In genomic region chr18:54416459-54416858, GRCh38 we compare ENCODE assay signal across 17 cellular contexts. TPM values are rescaled to one million over a fixed set of nuclear protein-coding genes. Genes with fewer than 3 reads are reported as not detected.
A peak's percentile ranks its signal among the peaks of the same experiment; 100 is the strongest.
DNase-seq lines count a peak whose midpoint lies in the region; ATAC-seq, FAIRE-seq and TF ChIP-seq lines count a peak whose summit lies in the region.
"Had no signal": no experiment of that assay in that cellular context is flagged by ENCODE, and none has a peak within 500 bp of the region (broad histone marks: within the 10 kb centered on the region; RNA-seq: fewer than 3 reads in every experiment).

No MANE protein-coding gene starts in this region.

- H3K36me3 ChIP-seq in RWPE2 (ENCODE audit: low read depth) (no peaks in the 10 kb centered on the region), breast epithelium (no peaks in the 10 kb centered on the region)
- H3K36me3 ChIP-seq: Peyer's patch had no signal

- H3K4me3 Mint-ChIP-seq in osteocyte (ENCODE audit: unreplicated experiment), result no peak overlapping the region
- H3K4me3 Mint-ChIP-seq: natural killer cell had no signal

- H3K4me3 ChIP-seq in RWPE2 (ENCODE audit: severe bottlenecking), result no peak overlapping the region
- no peak overlapping the region for H3K4me3 ChIP-seq in breast epithelium
- H3K4me3 ChIP-seq: Peyer's patch had no signal

- H3K4me1 ChIP-seq in RWPE2 (ENCODE audit: insufficient read depth, poor library complexity, severe bottlenecking) (no peaks in the 10 kb centered on the region), breast epithelium (no peaks in the 10 kb centered on the region)
- H3K4me1 ChIP-seq: Peyer's patch had no signal

- no peak for DNase-seq in D721Med (ENCODE audit: insufficient read length, low spot score)
- no peak for DNase-seq in RWPE2 (ENCODE audit: low spot score)
- DNase-seq in fibroblast of peridontal ligament (ENCODE audit: extremely low read depth), result peak; percentile 60
- DNase-seq in osteocyte (ENCODE audit: extremely low spot score, unreplicated experiment), result no peak
- DNase-seq in putamen (ENCODE audit: low spot score), result no peak
- DNase-seq in breast epithelium (ENCODE audit: low spot score in 2 of 2), result no peak
- no peak for DNase-seq in stimulated activated CD4-positive, alpha-beta T cell treated with anti-CD3 and anti-CD28 coated beads, Interleukin-4, amount 100 ng/mL, for 4 hours
- DNase-seq in activated gamma-delta T cell (lab: John Stamatoyannopoulos, UW), result no peak
- DNase-seq: activated CD4-positive, alpha-beta T cell treated with anti-CD3 and anti-CD28 coated beads, Interleukin-2, amount 50 U/mL, for 4 hours; islet precursor cell; natural killer cell; NCI-H524; Peyer's patch; T-helper 9 cell had no signal

- peak; percentile 48; the same call in 1 of the 3 replicates for ATAC-seq in RWPE2 (ENCODE audit: low read depth)
- ATAC-seq: esophagus mucosa, natural killer cell had no signal

- H3K9me3 ChIP-seq in RWPE2 (ENCODE audit: severe bottlenecking) (no peaks in the 10 kb centered on the region), breast epithelium (no peaks in the 10 kb centered on the region)
- H3K9me3 ChIP-seq: Peyer's patch had no signal

- no peaks in the 10 kb centered on the region for H3K9me3 Mint-ChIP-seq in osteocyte (ENCODE audit: unreplicated experiment)
- H3K9me3 Mint-ChIP-seq: natural killer cell had no signal

- FAIRE-seq in D721Med (lab: Jason Lieb, UNC), result peak; percentile 95
- FAIRE-seq: GM12891, H1 had no signal

- no peak for TF ChIP-seq POLR2A in breast epithelium (IDR thresholded peaks at IDR 0.05)

- H3K27ac Mint-ChIP-seq in osteocyte (ENCODE audit: unreplicated experiment), result peak overlapping the region; percentile 24
- H3K27ac Mint-ChIP-seq: natural killer cell had no signal

- H3K4me1 Mint-ChIP-seq in osteocyte (ENCODE audit: unreplicated experiment), result peaks cover 14% of the 10 kb centered on the region
- H3K4me1 Mint-ChIP-seq: natural killer cell had no signal

- TF ChIP-seq CTCF in D721Med (IDR thresholded peaks at IDR 0.05; ENCODE audit: insufficient read depth, missing control alignments) (no peak), RWPE2 (IDR thresholded peaks at IDR 0.05; ENCODE audit: poor library complexity, severe bottlenecking) (no peak), osteocyte (IDR thresholded peaks at IDR 0.05) (no peak), breast epithelium (IDR thresholded peaks at IDR 0.05) (no peak)

- no peaks in the 10 kb centered on the region for H3K36me3 Mint-ChIP-seq in osteocyte (ENCODE audit: unreplicated experiment)
- H3K36me3 Mint-ChIP-seq: natural killer cell had no signal

- H3K27me3 Mint-ChIP-seq in osteocyte (ENCODE audit: unreplicated experiment), result peaks cover 24% of the 10 kb centered on the region

- H3K27me3 ChIP-seq in RWPE2 (ENCODE audit: insufficient read depth, poor library complexity, severe bottlenecking) (no peaks in the 10 kb centered on the region), breast epithelium (no peaks in the 10 kb centered on the region)
- H3K27me3 ChIP-seq: Peyer's patch had no signal

- H3K27ac ChIP-seq in RWPE2 (ENCODE audit: poor library complexity, severe bottlenecking) (no peak overlapping the region), breast epithelium (no peak overlapping the region)
- H3K27ac ChIP-seq: Peyer's patch had no signal

- intact Hi-C loops in breast epithelium (cut with DNase I; ENCODE audit: low total_unique reads), result no loop called here

RNA-seq across cellular contexts. Expression of gene C18orf54, which starts 58.8 kb away (rescaled TPM):
- 5.4 and 6.4 TPM in 2 replicates for total RNA-seq in osteocyte
- total RNA-seq in breast epithelium, result 1 to 10 TPM; 1.3 to 2.3 (median 2.1) TPM

RNA-seq across cellular contexts. Expression of gene STARD6, which starts 58.8 kb away (rescaled TPM):
- total RNA-seq in osteocyte (not detected in 2 replicates), breast epithelium (not detected)
- total RNA-seq: esophagus mucosa, H1, natural killer cell, Peyer's patch had no signal
